16 cellular contexts compared by ENCODE assay signal in genomic region chr11:113507341-113507740, GRCh38. TPM values are rescaled to one million over a fixed set of nuclear protein-coding genes. Genes with fewer than 3 reads are reported as not detected.
DNase-seq lines count a peak whose midpoint lies in the region; ATAC-seq and TF ChIP-seq lines count a peak whose summit lies in the region.
"Had no signal": no experiment of that assay in that cellular context is flagged by ENCODE, and none has a peak within 500 bp of the region (broad histone marks: within the 10 kb centered on the region; RNA-seq: fewer than 3 reads in every experiment).

No MANE protein-coding gene starts in this region.

- H3K4me1 ChIP-seq in foreskin keratinocyte, result no peaks in the 10 kb centered on the region
- H3K4me1 ChIP-seq: BLaER1 had no signal

- H3K27me3 ChIP-seq in foreskin keratinocyte, result peaks cover 8% of the 10 kb centered on the region
- H3K27me3 ChIP-seq: BLaER1 had no signal

- H3K27ac ChIP-seq in foreskin keratinocyte, result peak overlapping the region; percentile 58
- H3K27ac ChIP-seq: 22Rv1, BLaER1, HL-60 had no signal

- TF ChIP-seq CTCF in foreskin keratinocyte (conservative IDR thresholded peaks at IDR 0.05), result no peak

- DNase-seq in DMS 273 (lab: John Stamatoyannopoulos, UW; ENCODE audit: unreplicated experiment), result peak; percentile 6
- no peak for DNase-seq in DMS 273 treated with DMSO at 0.1 percent for 48 hours (lab: John Stamatoyannopoulos, UW)
- DNase-seq in RPMI7951 (ENCODE audit: low read depth), result peak; percentile 34
- DNase-seq in foreskin keratinocyte, result peak in 1 of 2 donors; percentile 36
- peak; percentile 9 for DNase-seq in ureter (ENCODE audit: low spot score)
- DNase-seq in left colon, result no peak
- DNase-seq: AML-193, DND-41, GDM1, HCEC 1CT, HFFc6 had no signal

- intact Hi-C loops in left colon (cut with DNase I, micrococcal nuclease), result no loop called here

- ATAC-seq in foreskin keratinocyte (no peak), GM19395 (IDR thresholded peaks at IDR 0.05; ENCODE audit: unreplicated experiment) (no peak), GM18861 (IDR thresholded peaks at IDR 0.05; ENCODE audit: unreplicated experiment) (no peak), left colon (no peak)

RNA-seq across cellular contexts. Expression of gene DRD2, which starts 32.1 kb away (rescaled TPM):
- 8.2 and 10.7 TPM in 2 replicates for total RNA-seq in RPMI7951 (2014; rRNA removed; shearing (Covaris generic))
- 0.07 TPM in 2 replicates for total RNA-seq in foreskin keratinocyte
- polyA plus RNA-seq in foreskin keratinocyte, result 0.03 and 0.08 TPM in 2 replicates
- total RNA-seq in ureter, result 0.44 TPM
- total RNA-seq in left colon, result under 1 TPM; 0.31 to 0.36 TPM
- total RNA-seq: HFFc6 had no signal

Comparison
In these comparisons a context has a peak if more than half of its experiments do, and no peak if none do; other contexts are left out.
1. DNase-seq: peak in DMS 273 (single experiment), RPMI7951 (single experiment) and ureter (single experiment); none in DMS 273 treated with DMSO at 0.1 percent for 48 hours (single experiment) and left colon (0 of 2).